ENCODE assay signal across 15 cellular contexts in the genomic region with DNA sequence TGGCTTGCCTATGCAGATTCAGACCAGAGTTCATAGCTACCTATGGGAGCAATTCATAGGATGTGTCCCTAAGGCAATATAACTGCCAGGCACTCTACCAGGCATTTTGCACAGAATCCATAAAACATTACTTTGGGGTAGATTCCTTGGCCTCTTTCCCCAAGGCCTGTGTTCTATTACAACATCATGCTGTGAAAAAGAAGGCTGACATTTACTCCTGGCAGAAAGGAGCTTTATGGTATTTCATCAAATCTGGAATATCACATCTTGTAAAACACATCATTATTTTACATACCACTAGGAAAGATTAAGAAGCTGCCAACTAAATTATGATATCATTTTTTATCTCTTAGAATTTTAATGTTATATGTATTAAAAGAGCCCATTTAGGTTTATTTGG.
"Had no signal": no experiment of that assay in that cellular context is flagged by ENCODE, and none has a peak within 500 bp of the region (broad histone marks: within the 10 kb centered on the region; RNA-seq: fewer than 3 reads in every experiment).

No MANE protein-coding gene starts in this region.

- ATAC-seq: esophagus mucosa, gastroesophageal sphincter, pancreas, WTC11 had no signal

- H3K4me3 ChIP-seq: cardiac muscle cell, gastroesophageal sphincter, lung, neural progenitor cell, pancreas, sigmoid colon, stomach had no signal

- H3K4me1 ChIP-seq: pancreas had no signal

- H3K9me3 ChIP-seq: gastroesophageal sphincter, pancreas, sigmoid colon, stomach had no signal

- H3K4me2 ChIP-seq: neural progenitor cell had no signal

- H3K36me3 ChIP-seq: cardiac muscle cell, gastroesophageal sphincter, neural progenitor cell, pancreas, sigmoid colon, stomach had no signal

- H3K27ac ChIP-seq: cardiac muscle cell, gastroesophageal sphincter, neural progenitor cell, pancreas, sigmoid colon, stomach had no signal

- H3K27me3 ChIP-seq: gastroesophageal sphincter, pancreas, sigmoid colon, stomach had no signal

- DNase-seq: activated CD4-positive, alpha-beta memory T cell treated with anti-CD3 and anti-CD28 coated beads, Interleukin-2, amount 10 ng/mL, durations not matched to agents 7 days and 5 days; activated CD4-positive, alpha-beta T cell treated with anti-CD3 and anti-CD28 coated beads for 4 hours; activated naive CD4-positive, alpha-beta T cell treated with anti-CD3 and anti-CD28 coated beads, Interleukin-2, amount 10 ng/mL, durations not matched to agents 7 days and 5 days; activated T-cell treated with anti-CD3 and anti-CD28 coated beads, Interleukin-2, amount 50 U/mL, for 24 hours; pancreas; sigmoid colon; stimulated activated CD4-positive, alpha-beta T cell treated with anti-CD3 and anti-CD28 coated beads, Interleukin-1b, Interleukin-23, amount 100 ng/mL, for 48 hours; stomach; T-helper 2 cell had no signal

- H2AFZ ChIP-seq: neural progenitor cell had no signal
